Comparison of ENCODE assay signal across 1 cellular context in the genomic region with DNA sequence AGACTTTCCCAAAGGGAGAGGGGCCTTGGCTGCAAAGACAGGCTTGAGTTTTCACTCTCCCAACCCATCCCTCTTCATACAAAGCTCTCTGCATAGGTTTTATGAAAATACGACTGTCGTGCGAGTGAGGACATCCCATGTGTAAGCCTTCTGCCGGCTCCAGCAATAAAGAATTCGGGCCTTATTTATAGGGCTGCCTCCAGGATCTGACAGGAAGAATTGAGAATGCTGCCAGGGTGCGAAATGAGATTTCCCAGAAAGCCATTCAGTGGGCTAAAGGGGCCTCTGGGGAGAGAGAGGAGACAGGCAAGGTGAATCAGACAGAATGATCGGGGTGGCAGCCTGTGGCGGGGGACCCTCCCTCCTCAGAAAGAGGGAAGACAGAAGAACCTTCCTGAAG.
TF ChIP-seq lines count a peak whose summit lies in the region.

No MANE protein-coding gene starts in this region.

TF ChIP-seq in GM23338, 12 proteins besides CTCF, POLR2A, EP300 and RAD21 (continued from another document):
- TF ChIP-seq, protein P1, sequence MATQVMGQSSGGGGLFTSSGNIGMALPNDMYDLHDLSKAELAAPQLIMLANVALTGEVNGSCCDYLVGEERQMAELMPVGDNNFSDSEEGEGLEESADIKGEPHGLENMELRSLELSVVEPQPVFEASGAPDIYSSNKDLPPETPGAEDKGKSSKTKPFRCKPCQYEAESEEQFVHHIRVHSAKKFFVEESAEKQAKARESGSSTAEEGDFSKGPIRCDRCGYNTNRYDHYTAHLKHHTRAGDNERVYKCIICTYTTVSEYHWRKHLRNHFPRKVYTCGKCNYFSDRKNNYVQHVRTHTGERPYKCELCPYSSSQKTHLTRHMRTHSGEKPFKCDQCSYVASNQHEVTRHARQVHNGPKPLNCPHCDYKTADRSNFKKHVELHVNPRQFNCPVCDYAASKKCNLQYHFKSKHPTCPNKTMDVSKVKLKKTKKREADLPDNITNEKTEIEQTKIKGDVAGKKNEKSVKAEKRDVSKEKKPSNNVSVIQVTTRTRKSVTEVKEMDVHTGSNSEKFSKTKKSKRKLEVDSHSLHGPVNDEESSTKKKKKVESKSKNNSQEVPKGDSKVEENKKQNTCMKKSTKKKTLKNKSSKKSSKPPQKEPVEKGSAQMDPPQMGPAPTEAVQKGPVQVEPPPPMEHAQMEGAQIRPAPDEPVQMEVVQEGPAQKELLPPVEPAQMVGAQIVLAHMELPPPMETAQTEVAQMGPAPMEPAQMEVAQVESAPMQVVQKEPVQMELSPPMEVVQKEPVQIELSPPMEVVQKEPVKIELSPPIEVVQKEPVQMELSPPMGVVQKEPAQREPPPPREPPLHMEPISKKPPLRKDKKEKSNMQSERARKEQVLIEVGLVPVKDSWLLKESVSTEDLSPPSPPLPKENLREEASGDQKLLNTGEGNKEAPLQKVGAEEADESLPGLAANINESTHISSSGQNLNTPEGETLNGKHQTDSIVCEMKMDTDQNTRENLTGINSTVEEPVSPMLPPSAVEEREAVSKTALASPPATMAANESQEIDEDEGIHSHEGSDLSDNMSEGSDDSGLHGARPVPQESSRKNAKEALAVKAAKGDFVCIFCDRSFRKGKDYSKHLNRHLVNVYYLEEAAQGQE (IDR thresholded peaks at IDR 0.05; ENCODE audit: unreplicated experiment), result no peak
- TF ChIP-seq NANOG (IDR thresholded peaks at IDR 0.05; ENCODE audit: borderline replicate concordance) (no peak), ZNF331 (CRISPR knock-in tag; IDR thresholded peaks at IDR 0.05; ENCODE audit: low read depth) (no peak)
- TF ChIP-seq, protein P2, sequence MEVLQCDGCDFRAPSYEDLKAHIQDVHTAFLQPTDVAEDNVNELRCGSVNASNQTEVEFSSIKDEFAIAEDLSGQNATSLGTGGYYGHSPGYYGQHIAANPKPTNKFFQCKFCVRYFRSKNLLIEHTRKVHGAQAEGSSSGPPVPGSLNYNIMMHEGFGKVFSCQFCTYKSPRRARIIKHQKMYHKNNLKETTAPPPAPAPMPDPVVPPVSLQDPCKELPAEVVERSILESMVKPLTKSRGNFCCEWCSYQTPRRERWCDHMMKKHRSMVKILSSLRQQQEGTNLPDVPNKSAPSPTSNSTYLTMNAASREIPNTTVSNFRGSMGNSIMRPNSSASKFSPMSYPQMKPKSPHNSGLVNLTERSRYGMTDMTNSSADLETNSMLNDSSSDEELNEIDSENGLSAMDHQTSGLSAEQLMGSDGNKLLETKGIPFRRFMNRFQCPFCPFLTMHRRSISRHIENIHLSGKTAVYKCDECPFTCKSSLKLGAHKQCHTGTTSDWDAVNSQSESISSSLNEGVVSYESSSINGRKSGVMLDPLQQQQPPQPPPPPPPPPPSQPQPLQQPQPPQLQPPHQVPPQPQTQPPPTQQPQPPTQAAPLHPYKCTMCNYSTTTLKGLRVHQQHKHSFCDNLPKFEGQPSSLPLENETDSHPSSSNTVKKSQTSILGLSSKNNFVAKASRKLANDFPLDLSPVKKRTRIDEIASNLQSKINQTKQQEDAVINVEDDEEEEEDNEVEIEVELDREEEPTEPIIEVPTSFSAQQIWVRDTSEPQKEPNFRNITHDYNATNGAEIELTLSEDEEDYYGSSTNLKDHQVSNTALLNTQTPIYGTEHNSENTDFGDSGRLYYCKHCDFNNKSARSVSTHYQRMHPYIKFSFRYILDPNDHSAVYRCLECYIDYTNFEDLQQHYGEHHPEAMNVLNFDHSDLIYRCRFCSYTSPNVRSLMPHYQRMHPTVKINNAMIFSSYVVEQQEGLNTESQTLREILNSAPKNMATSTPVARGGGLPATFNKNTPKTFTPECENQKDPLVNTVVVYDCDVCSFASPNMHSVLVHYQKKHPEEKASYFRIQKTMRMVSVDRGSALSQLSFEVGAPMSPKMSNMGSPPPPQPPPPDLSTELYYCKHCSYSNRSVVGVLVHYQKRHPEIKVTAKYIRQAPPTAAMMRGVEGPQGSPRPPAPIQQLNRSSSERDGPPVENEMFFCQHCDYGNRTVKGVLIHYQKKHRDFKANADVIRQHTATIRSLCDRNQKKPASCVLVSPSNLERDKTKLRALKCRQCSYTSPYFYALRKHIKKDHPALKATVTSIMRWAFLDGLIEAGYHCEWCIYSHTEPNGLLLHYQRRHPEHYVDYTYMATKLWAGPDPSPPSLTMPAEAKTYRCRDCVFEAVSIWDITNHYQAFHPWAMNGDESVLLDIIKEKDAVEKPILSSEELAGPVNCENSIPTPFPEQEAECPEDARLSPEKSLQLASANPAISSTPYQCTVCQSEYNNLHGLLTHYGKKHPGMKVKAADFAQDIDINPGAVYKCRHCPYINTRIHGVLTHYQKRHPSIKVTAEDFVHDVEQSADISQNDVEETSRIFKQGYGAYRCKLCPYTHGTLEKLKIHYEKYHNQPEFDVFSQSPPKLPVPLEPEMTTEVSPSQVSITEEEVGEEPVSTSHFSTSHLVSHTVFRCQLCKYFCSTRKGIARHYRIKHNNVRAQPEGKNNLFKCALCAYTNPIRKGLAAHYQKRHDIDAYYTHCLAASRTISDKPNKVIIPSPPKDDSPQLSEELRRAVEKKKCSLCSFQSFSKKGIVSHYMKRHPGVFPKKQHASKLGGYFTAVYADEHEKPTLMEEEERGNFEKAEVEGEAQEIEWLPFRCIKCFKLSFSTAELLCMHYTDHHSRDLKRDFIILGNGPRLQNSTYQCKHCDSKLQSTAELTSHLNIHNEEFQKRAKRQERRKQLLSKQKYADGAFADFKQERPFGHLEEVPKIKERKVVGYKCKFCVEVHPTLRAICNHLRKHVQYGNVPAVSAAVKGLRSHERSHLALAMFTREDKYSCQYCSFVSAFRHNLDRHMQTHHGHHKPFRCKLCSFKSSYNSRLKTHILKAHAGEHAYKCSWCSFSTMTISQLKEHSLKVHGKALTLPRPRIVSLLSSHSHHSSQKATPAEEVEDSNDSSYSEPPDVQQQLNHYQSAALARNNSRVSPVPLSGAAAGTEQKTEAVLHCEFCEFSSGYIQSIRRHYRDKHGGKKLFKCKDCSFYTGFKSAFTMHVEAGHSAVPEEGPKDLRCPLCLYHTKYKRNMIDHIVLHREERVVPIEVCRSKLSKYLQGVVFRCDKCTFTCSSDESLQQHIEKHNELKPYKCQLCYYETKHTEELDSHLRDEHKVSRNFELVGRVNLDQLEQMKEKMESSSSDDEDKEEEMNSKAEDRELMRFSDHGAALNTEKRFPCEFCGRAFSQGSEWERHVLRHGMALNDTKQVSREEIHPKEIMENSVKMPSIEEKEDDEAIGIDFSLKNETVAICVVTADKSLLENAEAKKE (CRISPR knock-in tag; IDR thresholded peaks at IDR 0.05), result no peak
TF ChIP-seq in GM23338: peak in this region for 0.
